12 cellular contexts compared by ENCODE assay signal in the genomic region with DNA sequence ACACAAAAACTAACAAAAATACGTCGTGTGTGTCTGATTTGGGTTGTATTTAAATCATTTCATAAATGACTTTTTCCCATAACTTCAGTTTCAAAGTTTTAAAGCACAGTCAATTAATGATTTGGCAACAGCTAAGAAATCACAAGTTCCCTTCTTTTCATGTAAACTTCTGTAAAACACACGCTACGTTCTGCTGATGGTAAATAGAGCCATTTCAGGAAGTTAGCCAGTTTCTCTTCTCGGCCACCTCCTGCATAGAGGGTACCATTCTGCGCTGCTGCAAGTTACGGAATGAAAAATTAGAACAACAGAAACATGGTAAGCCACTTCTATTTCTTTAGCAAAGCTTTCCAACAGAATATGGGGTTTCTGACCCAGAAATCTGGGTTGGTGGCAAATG. TPM values are rescaled to one million over a fixed set of nuclear protein-coding genes. Genes with fewer than 3 reads are reported as not detected.
"Had no signal": no experiment of that assay in that cellular context is flagged by ENCODE, and none has a peak within 500 bp of the region (broad histone marks: within the 10 kb centered on the region; RNA-seq: fewer than 3 reads in every experiment).

A gene (plus strand): TSS at position 229 of the 400 bp plus-strand sequence. CDS start 87 bp downstream, at position 316.

- H3K27ac ChIP-seq: tibial nerve had no signal

- H3K9me3 Mint-ChIP-seq: activated naive CD8-positive, alpha-beta T cell treated with anti-CD3 and anti-CD28 coated beads for 36 hours; activated T-cell treated with anti-CD3 and anti-CD28 coated beads, Interleukin-2, amount 50 U/mL, for 4 hours; immature natural killer cell had no signal

- H3K9me3 ChIP-seq: tibial nerve had no signal

- H3K27ac Mint-ChIP-seq: activated naive CD8-positive, alpha-beta T cell treated with anti-CD3 and anti-CD28 coated beads for 36 hours; immature natural killer cell; nephron progenitor cell had no signal

- H3K27me3 ChIP-seq: tibial nerve had no signal

- H3K36me3 Mint-ChIP-seq: activated naive CD8-positive, alpha-beta T cell treated with anti-CD3 and anti-CD28 coated beads for 36 hours; immature natural killer cell had no signal

- H3K4me1 Mint-ChIP-seq: nephron progenitor cell had no signal

- DNase-seq: activated CD4-positive, alpha-beta T cell treated with anti-CD3 and anti-CD28 coated beads, Interleukin-2, amount 50 U/mL, for 4 hours; activated gamma-delta T cell treated with Interleukin-2 at 50 U/mL for 16 hours; activated naive CD8-positive, alpha-beta T cell treated with anti-CD3 and anti-CD28 coated beads for 36 hours; activated T-cell treated with anti-CD3 and anti-CD28 coated beads, Interleukin-2, amount 50 U/mL, for 4 hours; cerebellar nuclear complex; dermis blood vessel endothelial cell; immature natural killer cell; mesendoderm; nephron progenitor cell; T-helper 2 cell had no signal

- H3K4me1 ChIP-seq: tibial nerve had no signal

- H3K36me3 ChIP-seq: tibial nerve had no signal

- H3K4me3 Mint-ChIP-seq: activated naive CD8-positive, alpha-beta T cell treated with anti-CD3 and anti-CD28 coated beads for 36 hours; activated T-cell treated with anti-CD3 and anti-CD28 coated beads, Interleukin-2, amount 50 U/mL, for 4 hours; immature natural killer cell; nephron progenitor cell had no signal

- H3K27me3 Mint-ChIP-seq: activated naive CD8-positive, alpha-beta T cell treated with anti-CD3 and anti-CD28 coated beads for 36 hours had no signal

RNA-seq across cellular contexts. Expression of the gene that starts here (rescaled TPM):
- total RNA-seq: activated naive CD8-positive, alpha-beta T cell treated with anti-CD3 and anti-CD28 coated beads for 36 hours; activated T-cell treated with anti-CD3 and anti-CD28 coated beads, Interleukin-2, amount 50 U/mL, for 4 hours; dermis blood vessel endothelial cell; osteocyte had no signal
